8 cellular contexts compared by ENCODE assay signal in the genomic region with DNA sequence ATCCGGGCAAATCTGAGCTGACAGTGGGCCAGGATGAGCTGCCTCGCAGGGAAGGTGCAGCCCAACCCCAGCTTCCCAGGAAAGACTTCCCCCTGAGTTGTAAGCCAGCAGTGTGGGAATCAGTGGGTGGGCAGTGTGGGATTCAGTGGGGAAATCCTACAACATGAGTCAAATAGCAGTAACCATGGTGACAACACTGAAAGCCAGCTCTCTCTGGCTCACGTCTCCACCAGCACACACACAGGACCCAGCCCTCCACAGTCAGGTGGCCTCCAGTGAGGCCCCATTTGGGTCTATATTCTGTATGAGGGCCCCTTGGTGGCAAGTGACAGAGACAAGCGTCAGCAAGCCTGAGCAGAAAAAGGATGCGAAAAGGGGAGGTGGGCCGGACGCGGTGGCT. TPM values are rescaled to one million over a fixed set of nuclear protein-coding genes. Genes with fewer than 3 reads are reported as not detected.
DNase-seq lines count a peak whose midpoint lies in the region; ATAC-seq and TF ChIP-seq lines count a peak whose summit lies in the region.

No MANE protein-coding gene starts in this region.

- peak; percentile 91 for DNase-seq in AG10803 (ENCODE audit: low read depth)
- DNase-seq in PC-3: peak; percentile 76
- no peak for DNase-seq in epithelial cell of prostate (ENCODE audit: low read depth, low spot score)
- DNase-seq in osteoblast (ENCODE audit: insufficient read length, low spot score, missing footprints): peak; percentile 94
- no peak for DNase-seq in ascending aorta (ENCODE audit: low spot score in 2 of 2)
- DNase-seq in SIG-M5 (lab: John Stamatoyannopoulos, UW): no peak
- DNase-seq in NCI-H128 (lab: John Stamatoyannopoulos, UW; ENCODE audit: unreplicated experiment): no peak
- DNase-seq in NCI-H510A (lab: John Stamatoyannopoulos, UW): no peak

- peak overlapping the region; percentile 81 for H3K27ac ChIP-seq in PC-3 (ENCODE audit: low read length)
- peak overlapping the region; percentile 8 for H3K27ac ChIP-seq in epithelial cell of prostate
- H3K27ac ChIP-seq in osteoblast (ENCODE audit: low read depth, low read length): peak overlapping the region; percentile 64
- peak overlapping the region in 1 of 2 donors; percentile 22 for H3K27ac ChIP-seq in ascending aorta

- H3F3A ChIP-seq in PC-3 (ENCODE audit: low read length, unreplicated experiment): peaks cover 8% of the 10 kb centered on the region

- H3K36me3 ChIP-seq in PC-3 (ENCODE audit: low read depth, low read length) (no peaks in the 10 kb centered on the region), osteoblast (ENCODE audit: insufficient read depth, low read length) (no peaks in the 10 kb centered on the region), ascending aorta (no peaks in the 10 kb centered on the region)

- POLR2A ChIA-PET in PC-3 (lab: Charles Lee; ENCODE audit: unreplicated experiment): no interaction called here

- no TSS peak for BruUV-seq in PC-3 (replicated peaks; lab: Mats Ljungman, UMichigan)

- peak overlapping the region; percentile 62 for H3K4me2 ChIP-seq in PC-3 (ENCODE audit: low read length)
- peak overlapping the region; percentile 24 for H3K4me2 ChIP-seq in osteoblast (ENCODE audit: insufficient read depth, low read length)

- intact Hi-C loops in PC-3 (cut with micrococcal nuclease) (no loop called here), ascending aorta (cut with DNase I) (no loop called here)

- CTCF ChIA-PET in PC-3 (lab: Charles Lee): interaction anchor here (0.6 kb wide), 1 partner anchor 141 kb away, joined by 5 read pairs; no protein-coding TSS in a partner anchor

- H3K4me3 ChIP-seq in AG10803 (ENCODE audit: low read length) (no peak overlapping the region), PC-3 (ENCODE audit: low read length) (peak overlapping the region; percentile 3; the same call in 1 of the 2 replicates), osteoblast (ENCODE audit: insufficient read depth, low read length) (no peak overlapping the region), ascending aorta (no peak overlapping the region)

- H3K4me1 ChIP-seq in PC-3 (ENCODE audit: insufficient read depth, low read length) (peaks cover 53% of the 10 kb centered on the region), osteoblast (ENCODE audit: insufficient read depth, low read length) (peaks cover 26% of the 10 kb centered on the region), ascending aorta (peaks cover 6 to 23% of the 10 kb centered on the region in 2 donors)

- H3K79me2 ChIP-seq in PC-3 (ENCODE audit: low read length) (no peaks in the 10 kb centered on the region), osteoblast (ENCODE audit: insufficient read depth, low read length) (no peaks in the 10 kb centered on the region)

- H3K9me3 ChIP-seq in PC-3 (ENCODE audit: low read length) (no peaks in the 10 kb centered on the region), osteoblast (ENCODE audit: low read depth, low read length) (no peaks in the 10 kb centered on the region), ascending aorta (no peaks in the 10 kb centered on the region)

- TF ChIP-seq CTCF in AG10803 (conservative IDR thresholded peaks at IDR 0.05; ENCODE audit: low read length): no peak
- TF ChIP-seq CTCF in PC-3 (conservative IDR thresholded peaks at IDR 0.05; ENCODE audit: low read depth, low read length): no peak
- no peak for TF ChIP-seq CTCF in osteoblast (IDR thresholded peaks at IDR 0.05; ENCODE audit: extremely low read depth, low read depth, low read length)
- no peak for TF ChIP-seq CTCF in ascending aorta (IDR thresholded peaks at IDR 0.05)

- H3K9me2 ChIP-seq in PC-3 (replicated peaks; ENCODE audit: low read length): no peaks in the 10 kb centered on the region

- peak; percentile 5 for ATAC-seq in PC-3

- peak overlapping the region; percentile 48 for H2AFZ ChIP-seq in PC-3 (ENCODE audit: low read length)
- H2AFZ ChIP-seq in osteoblast (ENCODE audit: low read length): no peak overlapping the region

- no peaks in the 10 kb centered on the region for H3K27me3 ChIP-seq in PC-3 (ENCODE audit: low read length)
- H3K27me3 ChIP-seq in osteoblast (ENCODE audit: insufficient read depth, low read length): no peaks in the 10 kb centered on the region
- H3K27me3 ChIP-seq in ascending aorta: no peaks in the 10 kb centered on the region

- H4K20me1 ChIP-seq in PC-3 (ENCODE audit: low read length) (no peaks in the 10 kb centered on the region), osteoblast (ENCODE audit: insufficient read depth, low read length) (no peaks in the 10 kb centered on the region)

- H3K9ac ChIP-seq in PC-3 (ENCODE audit: low read length): peak overlapping the region; percentile 64

RNA-seq across cellular contexts. Expression of gene LGALS3, which starts 6.0 kb away (rescaled TPM):
- total RNA-seq in PC-3 (2014; rRNA removed): 317 and 333 TPM in 2 replicates
- 368 and 433 TPM in 2 replicates for total RNA-seq in osteoblast
- 358 TPM for total RNA-seq in ascending aorta

Comparison
In these comparisons a context has a peak if more than half of its experiments do, and no peak if none do; other contexts are left out.
1. DNase-seq: peak in AG10803 (single experiment), PC-3 (single experiment) and osteoblast (single experiment); none in epithelial cell of prostate (single experiment), ascending aorta (0 of 2), SIG-M5 (single experiment), NCI-H128 (single experiment) and NCI-H510A (single experiment).